In genomic region chr10:52099026-52099600, GRCh38 we compare ENCODE assay signal across 28 cellular contexts.
"Had no signal": no experiment of that assay in that cellular context is flagged by ENCODE, and none has a peak within 500 bp of the region (broad histone marks: within the 10 kb centered on the region; RNA-seq: fewer than 3 reads in every experiment).

No MANE protein-coding gene starts in this region.

- H3K9ac ChIP-seq: parathyroid adenoma had no signal

- H3K4me3 Mint-ChIP-seq: mesothelial cell of epicardium; naive B cell; natural killer cell treated with Interleukin-12 subunit alpha and Interleukin-12 subunit beta and Interleukin-15 and Interleukin-18, amount 100 ng/mL, for 72 hours; neural crest cell; stimulated activated naive B cell treated with anti-CD40 and anti-IgM and Interleukin-4, amounts not matched to agents 10 μg/mL and 1 μg/mL and 100 μg/mL, for 72 hours; stimulated activated naive CD8-positive, alpha-beta T cell treated with anti-CD3 and anti-CD28 coated beads, Interleukin-15, Interleukin-2, amounts not matched to agents 100 ng/mL and 50 ng/mL, for 24 hours had no signal

- H3K4me1 ChIP-seq: gastroesophageal sphincter, heart right ventricle, left lung, parathyroid adenoma, right lobe of liver, suprapubic skin, transverse colon, upper lobe of right lung, uterus had no signal

- H3K27me3 ChIP-seq: foreskin keratinocyte, gastroesophageal sphincter, heart right ventricle, left lung, right lobe of liver, suprapubic skin, transverse colon, upper lobe of right lung, uterus had no signal

- DNase-seq: dorsolateral prefrontal cortex; effector CD4-positive, alpha-beta T cell; heart right ventricle; hippocampal formation; left cardiac atrium; left lung; mesenchymal stem cell; mucosa of descending colon; naive B cell; right lobe of liver; small intestine; stimulated activated CD4-positive, alpha-beta T cell treated with anti-CD3 and anti-CD28 coated beads, Interleukin-15, amount 100 ng/mL, for 24 hours; stimulated activated CD4-positive, alpha-beta T cell treated with anti-CD3 and anti-CD28 coated beads, Interleukin-2, amount 100 ng/mL, for 48 hours; stimulated activated naive B cell treated with anti-CD40 and anti-IgM and Interleukin-4, amounts not matched to agents 10 μg/mL and 1 μg/mL and 100 μg/mL, for 72 hours; transverse colon; upper lobe of right lung; uterus had no signal

- ATAC-seq: esophagus mucosa; foreskin keratinocyte; gastroesophageal sphincter; heart right ventricle; left cardiac atrium; left lung; mucosa of descending colon; natural killer cell treated with Interleukin-12 subunit alpha and Interleukin-12 subunit beta and Interleukin-15 and Interleukin-18, amount 100 ng/mL, for 72 hours; right lobe of liver; stimulated activated naive B cell treated with anti-CD40 and anti-IgM and Interleukin-4, amounts not matched to agents 10 μg/mL and 1 μg/mL and 100 μg/mL, for 72 hours; upper lobe of right lung had no signal

- H3K9me3 ChIP-seq: gastroesophageal sphincter, heart right ventricle, left lung, mucosa of descending colon, right lobe of liver, suprapubic skin, transverse colon, upper lobe of right lung, uterus had no signal

- H3K4me3 ChIP-seq: dorsolateral prefrontal cortex, gastroesophageal sphincter, heart right ventricle, left lung, mucosa of descending colon, right lobe of liver, suprapubic skin, transverse colon, upper lobe of right lung, uterus had no signal

- H3K4me1 Mint-ChIP-seq: naive B cell; stimulated activated naive B cell treated with anti-CD40 and anti-IgM and Interleukin-4, amounts not matched to agents 10 μg/mL and 1 μg/mL and 100 μg/mL, for 72 hours had no signal

- H3K36me3 Mint-ChIP-seq: mesothelial cell of epicardium; naive B cell; natural killer cell treated with Interleukin-12 subunit alpha and Interleukin-12 subunit beta and Interleukin-15 and Interleukin-18, amount 100 ng/mL, for 72 hours; stimulated activated naive B cell treated with anti-CD40 and anti-IgM and Interleukin-4, amounts not matched to agents 10 μg/mL and 1 μg/mL and 100 μg/mL, for 72 hours had no signal

- H3K27ac Mint-ChIP-seq: mesothelial cell of epicardium; naive B cell; natural killer cell treated with Interleukin-12 subunit alpha and Interleukin-12 subunit beta and Interleukin-15 and Interleukin-18, amount 100 ng/mL, for 72 hours; stimulated activated naive B cell treated with anti-CD40 and anti-IgM and Interleukin-4, amounts not matched to agents 10 μg/mL and 1 μg/mL and 100 μg/mL, for 72 hours; stimulated activated naive CD8-positive, alpha-beta T cell treated with anti-CD3 and anti-CD28 coated beads, Interleukin-15, Interleukin-2, amounts not matched to agents 100 ng/mL and 50 ng/mL, for 24 hours had no signal

- H3K27ac ChIP-seq: dorsolateral prefrontal cortex, epithelial cell of prostate, foreskin keratinocyte, gastroesophageal sphincter, heart right ventricle, left lung, parathyroid adenoma, right lobe of liver, suprapubic skin, transverse colon, upper lobe of right lung, uterus had no signal

- H3K27me3 Mint-ChIP-seq: naive B cell; natural killer cell treated with Interleukin-12 subunit alpha and Interleukin-12 subunit beta and Interleukin-15 and Interleukin-18, amount 100 ng/mL, for 72 hours; progenitor cell of endocrine pancreas; stimulated activated naive B cell treated with anti-CD40 and anti-IgM and Interleukin-4, amounts not matched to agents 10 μg/mL and 1 μg/mL and 100 μg/mL, for 72 hours; stimulated activated naive CD8-positive, alpha-beta T cell treated with anti-CD3 and anti-CD28 coated beads, Interleukin-15, Interleukin-2, amounts not matched to agents 100 ng/mL and 50 ng/mL, for 24 hours had no signal

- H2AFZ ChIP-seq: parathyroid adenoma had no signal

- H3K79me2 ChIP-seq: parathyroid adenoma had no signal

- H3K9me3 Mint-ChIP-seq: mesothelial cell of epicardium; naive B cell; natural killer cell treated with Interleukin-12 subunit alpha and Interleukin-12 subunit beta and Interleukin-15 and Interleukin-18, amount 100 ng/mL, for 72 hours; neural crest cell; stimulated activated naive B cell treated with anti-CD40 and anti-IgM and Interleukin-4, amounts not matched to agents 10 μg/mL and 1 μg/mL and 100 μg/mL, for 72 hours; stimulated activated naive CD8-positive, alpha-beta T cell treated with anti-CD3 and anti-CD28 coated beads, Interleukin-15, Interleukin-2, amounts not matched to agents 100 ng/mL and 50 ng/mL, for 24 hours had no signal

- H3K36me3 ChIP-seq: gastroesophageal sphincter, heart right ventricle, left lung, right lobe of liver, suprapubic skin, transverse colon, upper lobe of right lung, uterus had no signal
